In the genomic region with DNA sequence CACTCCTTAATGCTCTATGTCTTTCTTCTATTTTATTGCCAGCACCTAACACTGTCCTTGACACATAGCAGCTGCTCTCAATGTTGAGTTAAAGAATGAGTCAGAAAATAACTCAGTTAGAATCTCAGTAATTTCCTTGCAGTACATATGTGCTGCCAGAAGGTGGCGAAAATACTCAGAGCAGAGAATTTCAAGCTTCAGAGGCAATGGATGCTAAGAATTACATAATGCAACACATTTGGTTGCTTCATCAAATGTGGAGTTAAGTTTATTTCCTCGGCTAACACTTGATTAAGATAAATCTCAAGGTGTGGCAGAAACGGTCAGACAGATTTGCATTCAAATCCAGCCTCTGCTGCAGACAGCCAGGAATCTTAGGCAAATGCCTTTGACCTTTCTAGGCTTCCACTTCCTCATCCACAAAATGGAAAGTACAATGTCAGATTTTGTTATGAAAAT, we compare ENCODE assay signal across 8 cellular contexts.
DNase-seq lines count a peak whose midpoint lies in the region; ATAC-seq and TF ChIP-seq lines count a peak whose summit lies in the region.

No MANE protein-coding gene starts in this region.

- no peaks in the 10 kb centered on the region for H3K27me3 Mint-ChIP-seq in neural crest cell (ENCODE audit: low read depth)

- peak; percentile 90 for ATAC-seq in GM19455 (IDR thresholded peaks at IDR 0.05; ENCODE audit: unreplicated experiment)
- peak; percentile 86 for ATAC-seq in HG03432 (IDR thresholded peaks at IDR 0.05; ENCODE audit: unreplicated experiment)

- DNase-seq in DMS53 treated with DMSO at 0.1 percent for 48 hours (lab: John Stamatoyannopoulos, UW; ENCODE audit: unreplicated experiment) (peak; percentile 62), NCI-H510A (lab: John Stamatoyannopoulos, UW) (peak; percentile 28), fibroblast of peridontal ligament (ENCODE audit: extremely low read depth) (peak; percentile 91), neural crest cell (ENCODE audit: low read depth, low spot score) (peak; percentile 52)
- DNase-seq in activated CD4-positive, alpha-beta T cell treated with anti-CD3 and anti-CD28 coated beads, Interleukin-2, amount 50 U/mL, for 48 hours, result peak; percentile 34 to 51
- no peak for DNase-seq in effector CD8-positive, alpha-beta T cell (lab: John Stamatoyannopoulos, UW)

- TF ChIP-seq CTCF in neural crest cell (conservative IDR thresholded peaks at IDR 0.05), result peak; percentile 81

- no peaks in the 10 kb centered on the region for H3K9me3 Mint-ChIP-seq in neural crest cell

- peaks cover 6% of the 10 kb centered on the region for H3K36me3 Mint-ChIP-seq in neural crest cell (ENCODE audit: low read depth)

- no peak overlapping the region for H3K27ac Mint-ChIP-seq in neural crest cell (ENCODE audit: unreplicated experiment)

- H3K4me3 Mint-ChIP-seq in neural crest cell, result no peak overlapping the region

- H3K4me1 Mint-ChIP-seq in neural crest cell, result peaks cover 8% of the 10 kb centered on the region
